Comparison of ENCODE assay signal across 31 cellular contexts in the genomic region with DNA sequence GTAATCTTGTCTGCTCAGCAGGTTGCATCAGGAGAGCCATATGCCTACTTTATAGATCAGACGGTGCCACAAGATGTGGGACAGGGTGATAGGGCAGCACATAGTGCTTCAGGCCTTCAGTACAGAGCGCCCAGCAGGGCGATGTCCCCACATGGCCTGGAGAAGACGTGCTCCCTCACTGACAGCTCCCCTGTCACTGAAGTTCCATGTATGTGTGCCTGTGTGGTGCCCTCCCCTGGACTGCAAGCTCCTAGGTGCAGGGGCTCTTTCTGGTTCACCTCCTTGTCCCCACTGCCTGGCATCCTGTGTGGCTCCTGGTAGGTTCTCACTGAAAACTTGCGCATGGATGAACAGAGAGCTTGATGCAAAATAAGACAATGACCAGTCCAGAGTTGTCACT.
"Had no signal": no experiment of that assay in that cellular context is flagged by ENCODE, and none has a peak within 500 bp of the region (broad histone marks: within the 10 kb centered on the region; RNA-seq: fewer than 3 reads in every experiment).

No MANE protein-coding gene starts in this region.

- ATAC-seq: activated CD8-positive, alpha-beta T cell treated with anti-CD3 and anti-CD28 coated beads for 36 hours; activated naive CD8-positive, alpha-beta T cell treated with anti-CD3 and anti-CD28 coated beads, Interleukin-2, amount 50 U/mL, for 24 hours had no signal

- H3K9me3 Mint-ChIP-seq: activated CD4-positive, alpha-beta T cell treated with anti-CD3 and anti-CD28 coated beads, Interleukin-2, amount 10 ng/mL, durations not matched to agents 24 days and 14 days; activated CD8-positive, alpha-beta T cell treated with anti-CD3 and anti-CD28 coated beads for 36 hours; activated naive CD4-positive, alpha-beta T cell treated with anti-CD3 and anti-CD28 coated beads, Interleukin-2, amount 10 ng/mL, durations not matched to agents 7 days and 5 days; activated naive CD8-positive, alpha-beta T cell treated with anti-CD3 and anti-CD28 coated beads, Interleukin-2, amount 50 U/mL, for 24 hours; activated T-helper 2 cell treated with anti-CD3 and anti-CD28 coated beads, Interferon-gamma antibody, Interleukin-2, Interleukin-4, amounts not matched to agents 10 μg/mL and 5 μg/mL and 100 μg/mL, durations not matched to agents 14 hours and 24 hours and 36 hours had no signal

- H3K4me2 ChIP-seq: PC-9 had no signal

- H3K4me3 ChIP-seq: MG63, PC-9 had no signal

- H3K27ac Mint-ChIP-seq: activated CD4-positive, alpha-beta T cell treated with anti-CD3 and anti-CD28 coated beads, Interleukin-2, amount 10 ng/mL, durations not matched to agents 24 days and 14 days; activated CD8-positive, alpha-beta T cell treated with anti-CD3 and anti-CD28 coated beads for 36 hours; activated naive CD4-positive, alpha-beta T cell treated with anti-CD3 and anti-CD28 coated beads, Interleukin-2, amount 10 ng/mL, durations not matched to agents 7 days and 5 days; activated naive CD8-positive, alpha-beta T cell; activated naive CD8-positive, alpha-beta T cell treated with anti-CD3 and anti-CD28 coated beads, Interleukin-2, amount 50 U/mL, for 24 hours; activated T-helper 2 cell treated with anti-CD3 and anti-CD28 coated beads, Interferon-gamma antibody, Interleukin-2, Interleukin-4, amounts not matched to agents 10 μg/mL and 5 μg/mL and 100 μg/mL, durations not matched to agents 14 hours and 24 hours and 36 hours had no signal

- H3K4me1 Mint-ChIP-seq: activated naive CD4-positive, alpha-beta T cell treated with anti-CD3 and anti-CD28 coated beads, Interleukin-2, amount 10 ng/mL, durations not matched to agents 7 days and 5 days; activated naive CD8-positive, alpha-beta T cell treated with anti-CD3 and anti-CD28 coated beads, Interleukin-2, amount 50 U/mL, for 24 hours had no signal

- H3K27me3 ChIP-seq: MG63 had no signal

- DNase-seq: activated CD4-positive, alpha-beta T cell treated with anti-CD3 and anti-CD28 coated beads, Interleukin-2, amount 10 ng/mL, durations not matched to agents 24 days and 14 days; activated CD4-positive, alpha-beta T cell treated with anti-CD3 and anti-CD28 coated beads, Interleukin-2, amount 50 U/mL, for 4 hours; activated CD8-positive, alpha-beta T cell treated with anti-CD3 and anti-CD28 coated beads for 36 hours; activated naive CD4-positive, alpha-beta T cell treated with anti-CD3 and anti-CD28 coated beads, Interleukin-2, amount 10 ng/mL, durations not matched to agents 7 days and 5 days; activated naive CD8-positive, alpha-beta T cell treated with anti-CD3 and anti-CD28 coated beads, Interleukin-2, amount 50 U/mL, for 24 hours; activated T-cell treated with anti-CD3 and anti-CD28 coated beads, Interleukin-2, amount 50 U/mL, for 1 hour; anterior cingulate cortex; caudate nucleus; cerebellar nuclear complex; Kasumi-1; KG1; MG63; MV-4-11; NCI-H1092; NCI-H1436 treated with DMSO at 0.1 percent for 48 hours; NCI-H187; NCI-H2029 treated with DMSO at 0.1 percent for 48 hours; NCI-H2107; NCI-H2171; NCI-H510A; NCI-H748 treated with DMSO at 0.1 percent for 48 hours; NK-92 treated with Interleukin-12 subunit alpha and Interleukin-12 subunit beta, amount 100 ng/mL, for 24 hours; PC-9; T1000; WERI-Rb-1 had no signal

- H3K27ac ChIP-seq: PC-9, RWPE1, WERI-Rb-1 had no signal

- H2AFZ ChIP-seq: PC-9 had no signal

- H3K9me3 ChIP-seq: MG63 had no signal

- FAIRE-seq: bronchial epithelial cell, RCC 7860 had no signal

- H3K36me3 ChIP-seq: MG63, WERI-Rb-1 had no signal

- H3K4me3 Mint-ChIP-seq: activated CD4-positive, alpha-beta T cell treated with anti-CD3 and anti-CD28 coated beads, Interleukin-2, amount 10 ng/mL, durations not matched to agents 24 days and 14 days; activated CD8-positive, alpha-beta T cell treated with anti-CD3 and anti-CD28 coated beads for 36 hours; activated naive CD4-positive, alpha-beta T cell treated with anti-CD3 and anti-CD28 coated beads, Interleukin-2, amount 10 ng/mL, durations not matched to agents 7 days and 5 days; activated naive CD8-positive, alpha-beta T cell; activated naive CD8-positive, alpha-beta T cell treated with anti-CD3 and anti-CD28 coated beads, Interleukin-2, amount 50 U/mL, for 24 hours; brain had no signal

- H3K36me3 Mint-ChIP-seq: activated naive CD4-positive, alpha-beta T cell treated with anti-CD3 and anti-CD28 coated beads, Interleukin-2, amount 10 ng/mL, durations not matched to agents 7 days and 5 days; activated naive CD8-positive, alpha-beta T cell; brain had no signal
